15 cellular contexts compared by ENCODE assay signal in the genomic region with DNA sequence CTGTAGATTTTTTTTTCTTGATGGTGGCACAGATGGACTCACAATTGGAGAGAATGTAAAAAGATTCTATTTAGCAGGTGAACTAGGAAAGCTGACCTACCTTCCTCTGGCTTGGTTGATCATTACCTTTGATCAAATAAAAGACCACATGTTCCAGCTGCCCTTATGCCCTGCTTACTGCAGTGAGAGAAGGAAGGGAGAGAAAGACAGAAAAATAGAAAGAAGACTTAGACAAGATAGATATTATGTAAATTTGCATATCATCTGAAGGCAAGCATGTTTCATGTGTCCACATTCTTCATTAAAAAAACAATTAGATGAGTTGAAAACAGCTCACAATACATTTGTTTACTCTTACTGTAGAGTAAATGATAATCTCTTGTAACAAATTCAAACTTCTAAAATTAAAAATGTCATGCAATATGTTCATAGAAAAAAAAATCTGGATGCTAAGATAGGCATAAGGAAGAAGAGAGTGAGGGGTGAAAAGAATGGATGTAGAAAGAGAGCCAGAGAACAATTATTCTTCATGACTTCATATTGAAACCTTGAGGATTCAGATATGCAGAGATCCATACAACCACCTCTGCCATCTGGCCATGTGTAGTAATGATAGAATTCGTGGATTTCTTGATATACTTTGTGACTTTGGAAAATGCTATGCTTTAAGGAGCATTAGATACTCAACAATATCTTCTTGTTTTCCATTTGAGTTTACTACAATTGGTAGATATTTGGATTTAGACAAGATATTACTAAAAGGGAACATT.
"Had no signal": no experiment of that assay in that cellular context is flagged by ENCODE, and none has a peak within 500 bp of the region (broad histone marks: within the 10 kb centered on the region; RNA-seq: fewer than 3 reads in every experiment).

No MANE protein-coding gene starts in this region.

- FAIRE-seq: keratinocyte had no signal

- H3K4me3 Mint-ChIP-seq: activated CD4-positive, alpha-beta memory T cell treated with anti-CD3 and anti-CD28 coated beads for 36 hours; activated CD4-positive, alpha-beta T cell treated with anti-CD3 and anti-CD28 coated beads for 36 hours; activated CD8-positive, alpha-beta memory T cell treated with anti-CD3 and anti-CD28 coated beads, Interleukin-2, amount 10 ng/mL, durations not matched to agents 7 days and 5 days; activated naive CD8-positive, alpha-beta T cell treated with anti-CD3 and anti-CD28 coated beads for 36 hours; effector memory CD8-positive, alpha-beta T cell; naive thymus-derived CD8-positive, alpha-beta T cell; stimulated activated naive B cell treated with anti-CD40 and anti-IgM and Interleukin-4, amounts not matched to agents 10 μg/mL and 1 μg/mL and 100 μg/mL, for 72 hours had no signal

- H3K4me1 ChIP-seq: parathyroid adenoma had no signal

- ATAC-seq: activated CD4-positive, alpha-beta T cell treated with anti-CD3 and anti-CD28 coated beads for 36 hours; activated CD8-positive, alpha-beta memory T cell treated with anti-CD3 and anti-CD28 coated beads, Interleukin-2, amount 10 ng/mL, durations not matched to agents 7 days and 5 days; effector memory CD8-positive, alpha-beta T cell; naive thymus-derived CD8-positive, alpha-beta T cell; stimulated activated naive B cell treated with anti-CD40 and anti-IgM and Interleukin-4, amounts not matched to agents 10 μg/mL and 1 μg/mL and 100 μg/mL, for 72 hours had no signal

- H3K9ac ChIP-seq: parathyroid adenoma had no signal

- H3K27ac ChIP-seq: epithelial cell of prostate, parathyroid adenoma had no signal

- H3K27ac Mint-ChIP-seq: activated CD4-positive, alpha-beta memory T cell treated with anti-CD3 and anti-CD28 coated beads for 36 hours; activated CD4-positive, alpha-beta T cell treated with anti-CD3 and anti-CD28 coated beads for 36 hours; activated CD8-positive, alpha-beta memory T cell treated with anti-CD3 and anti-CD28 coated beads, Interleukin-2, amount 10 ng/mL, durations not matched to agents 7 days and 5 days; activated naive CD8-positive, alpha-beta T cell treated with anti-CD3 and anti-CD28 coated beads for 36 hours; effector memory CD8-positive, alpha-beta T cell; naive thymus-derived CD8-positive, alpha-beta T cell; stimulated activated naive B cell treated with anti-CD40 and anti-IgM and Interleukin-4, amounts not matched to agents 10 μg/mL and 1 μg/mL and 100 μg/mL, for 72 hours had no signal

- DNase-seq: activated CD4-positive, alpha-beta memory T cell treated with anti-CD3 and anti-CD28 coated beads for 36 hours; activated CD4-positive, alpha-beta T cell treated with anti-CD3 and anti-CD28 coated beads for 36 hours; activated CD8-positive, alpha-beta memory T cell treated with anti-CD3 and anti-CD28 coated beads, Interleukin-2, amount 10 ng/mL, durations not matched to agents 7 days and 5 days; activated naive CD8-positive, alpha-beta T cell treated with anti-CD3 and anti-CD28 coated beads for 36 hours; amniotic stem cell; effector memory CD8-positive, alpha-beta T cell; foreskin fibroblast; hippocampal formation; mesenchymal stem cell; naive thymus-derived CD8-positive, alpha-beta T cell; stimulated activated naive B cell treated with anti-CD40 and anti-IgM and Interleukin-4, amounts not matched to agents 10 μg/mL and 1 μg/mL and 100 μg/mL, for 72 hours; SW 1271 had no signal

- H3K9me3 Mint-ChIP-seq: activated CD4-positive, alpha-beta memory T cell treated with anti-CD3 and anti-CD28 coated beads for 36 hours; activated naive CD8-positive, alpha-beta T cell treated with anti-CD3 and anti-CD28 coated beads for 36 hours; naive thymus-derived CD8-positive, alpha-beta T cell; stimulated activated naive B cell treated with anti-CD40 and anti-IgM and Interleukin-4, amounts not matched to agents 10 μg/mL and 1 μg/mL and 100 μg/mL, for 72 hours had no signal

- H3K4me1 Mint-ChIP-seq: activated CD4-positive, alpha-beta T cell treated with anti-CD3 and anti-CD28 coated beads for 36 hours; activated CD8-positive, alpha-beta memory T cell treated with anti-CD3 and anti-CD28 coated beads, Interleukin-2, amount 10 ng/mL, durations not matched to agents 7 days and 5 days; activated naive CD8-positive, alpha-beta T cell treated with anti-CD3 and anti-CD28 coated beads for 36 hours; naive thymus-derived CD8-positive, alpha-beta T cell; stimulated activated naive B cell treated with anti-CD40 and anti-IgM and Interleukin-4, amounts not matched to agents 10 μg/mL and 1 μg/mL and 100 μg/mL, for 72 hours had no signal

- H3K36me3 Mint-ChIP-seq: activated CD4-positive, alpha-beta memory T cell treated with anti-CD3 and anti-CD28 coated beads for 36 hours; activated CD8-positive, alpha-beta memory T cell treated with anti-CD3 and anti-CD28 coated beads, Interleukin-2, amount 10 ng/mL, durations not matched to agents 7 days and 5 days; activated naive CD8-positive, alpha-beta T cell treated with anti-CD3 and anti-CD28 coated beads for 36 hours; naive thymus-derived CD8-positive, alpha-beta T cell; stimulated activated naive B cell treated with anti-CD40 and anti-IgM and Interleukin-4, amounts not matched to agents 10 μg/mL and 1 μg/mL and 100 μg/mL, for 72 hours had no signal

- H3K27me3 Mint-ChIP-seq: activated CD4-positive, alpha-beta memory T cell treated with anti-CD3 and anti-CD28 coated beads for 36 hours had no signal
